9 cellular contexts compared by ENCODE assay signal in the genomic region with DNA sequence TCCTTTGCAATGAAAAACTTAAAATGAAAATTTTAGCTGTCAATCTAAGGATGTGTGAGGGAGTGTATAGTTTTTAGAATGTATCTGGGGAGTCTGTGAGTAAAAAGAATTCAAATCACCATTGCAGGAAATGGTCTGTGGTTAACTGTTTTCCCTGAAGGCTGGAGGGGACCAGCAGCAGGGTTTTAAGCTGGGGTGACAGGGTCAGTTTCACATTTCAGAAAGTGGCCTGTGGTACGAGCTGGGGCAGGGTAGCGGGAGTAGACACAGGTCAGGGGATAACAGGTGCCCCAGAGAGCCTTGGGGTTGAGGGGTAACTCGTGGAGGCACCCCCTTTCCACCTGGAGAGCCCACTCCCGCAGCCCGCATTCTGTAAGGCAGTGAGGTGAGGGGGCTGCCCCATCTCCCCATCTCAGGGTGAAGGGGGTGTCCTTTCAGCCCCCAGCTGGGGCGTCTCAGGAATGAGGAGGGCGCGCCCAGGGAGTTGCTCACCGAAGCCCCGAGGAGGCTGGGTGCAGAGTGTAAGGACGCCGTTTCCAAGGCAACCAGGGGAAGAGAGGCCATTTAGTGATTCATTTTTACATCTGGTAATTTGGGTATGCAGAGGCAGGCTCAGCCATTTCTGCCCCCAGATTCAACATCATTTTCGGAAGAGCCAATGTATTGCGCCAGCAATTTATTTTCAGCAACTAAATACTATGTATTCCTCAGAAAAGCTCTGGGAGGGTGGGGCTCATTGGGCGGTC.
DNase-seq lines count a peak whose midpoint lies in the region; ATAC-seq and TF ChIP-seq lines count a peak whose summit lies in the region.
"Had no signal": no experiment of that assay in that cellular context is flagged by ENCODE, and none has a peak within 500 bp of the region (broad histone marks: within the 10 kb centered on the region; RNA-seq: fewer than 3 reads in every experiment).

No MANE protein-coding gene starts in this region.

- peak overlapping the region; percentile 85 for H3K4me3 Mint-ChIP-seq in activated naive CD8-positive, alpha-beta T cell treated with anti-CD3 and anti-CD28 coated beads, Interleukin-2, amount 10 ng/mL, durations not matched to agents 7 days and 5 days

- no peaks in the 10 kb centered on the region for H3K9me3 ChIP-seq in colonic mucosa

- H3K36me3 Mint-ChIP-seq in activated naive CD8-positive, alpha-beta T cell treated with anti-CD3 and anti-CD28 coated beads, Interleukin-2, amount 10 ng/mL, durations not matched to agents 7 days and 5 days = peaks cover 1% of the 10 kb centered on the region

- peak; percentile 56 for DNase-seq in Daoy (ENCODE audit: low read depth)
- peak; percentile 63 for DNase-seq in activated naive CD8-positive, alpha-beta T cell treated with anti-CD3 and anti-CD28 coated beads, Interleukin-2, amount 10 ng/mL, durations not matched to agents 7 days and 5 days
- DNase-seq in colonic mucosa = no peak
- DNase-seq in NCI-H524 (lab: John Stamatoyannopoulos, UW) = no peak
- no peak for DNase-seq in HK-2 (ENCODE audit: unreplicated experiment)
- DNase-seq in kidney glomerular epithelial cell (lab: John Stamatoyannopoulos, UW) = no peak
- DNase-seq: WERI-Rb-1 had no signal

- H3K27ac ChIP-seq in colonic mucosa = no peak overlapping the region
- H3K27ac ChIP-seq: WERI-Rb-1 had no signal

- no peaks in the 10 kb centered on the region for H3K36me3 ChIP-seq in colonic mucosa
- H3K36me3 ChIP-seq: WERI-Rb-1 had no signal

- peak overlapping the region; percentile 95 for H3K27ac Mint-ChIP-seq in activated naive CD8-positive, alpha-beta T cell treated with anti-CD3 and anti-CD28 coated beads, Interleukin-2, amount 10 ng/mL, durations not matched to agents 7 days and 5 days

- H3K27me3 Mint-ChIP-seq in activated naive CD8-positive, alpha-beta T cell treated with anti-CD3 and anti-CD28 coated beads, Interleukin-2, amount 10 ng/mL, durations not matched to agents 7 days and 5 days = no peaks in the 10 kb centered on the region

- H3K27me3 ChIP-seq in colonic mucosa = no peaks in the 10 kb centered on the region

- intact Hi-C loops in colonic mucosa (cut with DNase I) = no loop called here

- H3K9ac ChIP-seq in colonic mucosa (ENCODE audit: low read depth in 2 of 2, low read length in 2 of 2) = no peak overlapping the region

- H3K4me1 ChIP-seq in colonic mucosa = no peaks in the 10 kb centered on the region

- H3K4me3 ChIP-seq in colonic mucosa = no peak overlapping the region

- ATAC-seq in GM19351 (IDR thresholded peaks at IDR 0.05; ENCODE audit: unreplicated experiment) (peak; percentile 76), HG03139 (IDR thresholded peaks at IDR 0.05; ENCODE audit: unreplicated experiment) (peak; percentile 63)
- ATAC-seq in activated naive CD8-positive, alpha-beta T cell treated with anti-CD3 and anti-CD28 coated beads, Interleukin-2, amount 10 ng/mL, durations not matched to agents 7 days and 5 days (ENCODE audit: low read depth) = peak; percentile 79

- POLR2A ChIA-PET in activated naive CD8-positive, alpha-beta T cell treated with anti-CD3 and anti-CD28 coated beads, Interleukin-2, amount 10 ng/mL, durations not matched to agents 7 days and 5 days (lab: Charles Lee) = interaction anchor here (0.7 to 1.6 kb wide), 2 partner anchors 156 to 430 kb away, joined by 3 to 4 read pairs; no protein-coding TSS in a partner anchor

- H3K4me1 Mint-ChIP-seq in activated naive CD8-positive, alpha-beta T cell treated with anti-CD3 and anti-CD28 coated beads, Interleukin-2, amount 10 ng/mL, durations not matched to agents 7 days and 5 days = peaks cover 20% of the 10 kb centered on the region

- no peaks in the 10 kb centered on the region for H3K9me3 Mint-ChIP-seq in activated naive CD8-positive, alpha-beta T cell treated with anti-CD3 and anti-CD28 coated beads, Interleukin-2, amount 10 ng/mL, durations not matched to agents 7 days and 5 days

- TF ChIP-seq CTCF in colonic mucosa (IDR thresholded peaks at IDR 0.05) = no peak

Comparison
In these comparisons a context has a peak if more than half of its experiments do, and no peak if none do; other contexts are left out.
1. DNase-seq: peak in Daoy (single experiment) and activated naive CD8-positive, alpha-beta T cell treated with anti-CD3 and anti-CD28 coated beads, Interleukin-2, amount 10 ng/mL, durations not matched to agents 7 days and 5 days (single experiment); none in colonic mucosa (single experiment), NCI-H524 (0 of 2), HK-2 (single experiment) and kidney glomerular epithelial cell (single experiment).
2. Peak in every context shown above with its lines, with median percentiles within 50 percentile points of each other: ATAC-seq.